In the genomic region with DNA sequence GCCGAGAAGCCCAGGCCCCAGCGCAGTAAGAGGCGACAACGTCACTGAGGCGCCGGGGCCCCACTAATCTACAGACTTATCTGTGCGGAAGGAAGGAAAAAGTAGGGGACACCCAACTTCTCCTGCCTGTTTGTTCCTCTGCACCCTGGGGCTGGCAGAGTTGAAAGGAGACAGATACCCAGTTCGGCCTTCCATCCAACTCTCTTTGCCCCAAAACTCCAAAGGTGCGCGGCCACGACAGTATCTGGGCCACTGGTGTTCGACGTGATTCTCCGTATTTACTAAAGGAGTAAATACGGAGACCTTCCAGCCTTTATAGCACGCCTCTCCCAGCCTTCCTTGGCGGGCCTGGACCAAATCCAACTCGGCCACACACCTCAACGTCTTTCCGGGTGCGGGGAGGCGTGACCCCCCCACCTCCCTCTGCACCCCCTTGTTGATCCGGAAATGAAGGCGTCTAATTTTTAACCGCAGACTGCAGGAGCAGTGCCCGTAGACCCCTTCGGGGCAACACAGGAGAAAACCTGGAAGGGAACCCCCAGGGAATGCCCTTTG, we compare ENCODE assay signal across 8 cellular contexts. TPM values are rescaled to one million over a fixed set of nuclear protein-coding genes. Genes with fewer than 3 reads are reported as not detected.
DNase-seq lines count a peak whose midpoint lies in the region; ATAC-seq and TF ChIP-seq lines count a peak whose summit lies in the region.

No MANE protein-coding gene starts in this region.

- WGBS in esophagus squamous epithelium, 2 donors = 0% methylated on average over 22 to 27 of the region's 27 CpGs

- no peak for TF ChIP-seq CTCF in esophagus squamous epithelium (IDR thresholded peaks at IDR 0.05)
- TF ChIP-seq CTCF in osteoblast (IDR thresholded peaks at IDR 0.05; ENCODE audit: extremely low read depth, low read depth, low read length) = no peak

- no peaks in the 10 kb centered on the region for H3K9me3 ChIP-seq in CD8-positive, alpha-beta memory T cell (ENCODE audit: low read length)
- no peaks in the 10 kb centered on the region for H3K9me3 ChIP-seq in HUES6 (ENCODE audit: control insufficient read depth, insufficient read depth, low read depth, low read length)
- no peaks in the 10 kb centered on the region for H3K9me3 ChIP-seq in esophagus squamous epithelium
- H3K9me3 ChIP-seq in osteoblast (ENCODE audit: low read depth, low read length) = no peaks in the 10 kb centered on the region

- peak overlapping the region; percentile 97 to 99 (median 99) for H3K27ac Mint-ChIP-seq in CD8-positive, alpha-beta memory T cell

- H3K4me1 Mint-ChIP-seq in CD8-positive, alpha-beta memory T cell = peaks cover 50 to 56% (median 53%) of the 10 kb centered on the region in 3 donors

- DNase-seq in CD8-positive, alpha-beta memory T cell = peak; percentile 55 to 84 (median 64)
- peak; percentile 55 for DNase-seq in activated CD4-positive, alpha-beta T cell treated with anti-CD3 and anti-CD28 coated beads, Interleukin-2, amount 50 U/mL, for 1 hour
- no peak for DNase-seq in esophagus squamous epithelium (lab: John Stamatoyannopoulos, UW)
- peak; percentile 81 for DNase-seq in osteoblast (ENCODE audit: insufficient read length, low spot score, missing footprints)
- no peak for DNase-seq in AG08396 (ENCODE audit: low spot score)

- H2AFZ ChIP-seq in osteoblast (ENCODE audit: low read length) = no peak overlapping the region

- no peaks in the 10 kb centered on the region for H3K36me3 ChIP-seq in CD8-positive, alpha-beta memory T cell (ENCODE audit: insufficient read depth, low read length)
- H3K36me3 ChIP-seq in HUES6 (ENCODE audit: control insufficient read depth, insufficient read depth, low read length) = peaks cover 43% of the 10 kb centered on the region
- peaks cover 0 to 15% (median 0%) of the 10 kb centered on the region in 3 donors for H3K36me3 ChIP-seq in esophagus squamous epithelium
- peaks cover 51% of the 10 kb centered on the region for H3K36me3 ChIP-seq in osteoblast (ENCODE audit: insufficient read depth, low read length)

- H3K79me2 ChIP-seq in osteoblast (ENCODE audit: insufficient read depth, low read length) = peaks cover 75% of the 10 kb centered on the region

- peak overlapping the region; percentile 96 for H3K9ac ChIP-seq in HUES6 (ENCODE audit: low read length)

- H3K4me3 Mint-ChIP-seq in CD8-positive, alpha-beta memory T cell = peak overlapping the region; percentile 98 to 100 (median 99)

- peaks cover 0 to 67% (median 8%) of the 10 kb centered on the region in 3 donors for H3K36me3 Mint-ChIP-seq in CD8-positive, alpha-beta memory T cell

- intact Hi-C loops in esophagus squamous epithelium (cut with DNase I) = no loop called here

- POLR2A ChIA-PET in CD8-positive, alpha-beta memory T cell (lab: Charles Lee) = interaction anchor here (1.0 kb wide), 1 partner anchor 28 kb away, joined by 4 read pairs; no protein-coding TSS in a partner anchor

- ATAC-seq in GM21723 (IDR thresholded peaks at IDR 0.05; ENCODE audit: unreplicated experiment) = no peak
- ATAC-seq in HG03196 (IDR thresholded peaks at IDR 0.05; ENCODE audit: unreplicated experiment) = no peak

- H3K27ac ChIP-seq in CD8-positive, alpha-beta memory T cell (ENCODE audit: low read depth, low read length) = peak overlapping the region; percentile 76
- H3K27ac ChIP-seq in HUES6 (ENCODE audit: low read depth, low read length) = peak overlapping the region; percentile 93; the same call in 1 of the 2 replicates
- H3K27ac ChIP-seq in esophagus squamous epithelium = peak overlapping the region; percentile 96 to 100 (median 98)
- H3K27ac ChIP-seq in osteoblast (ENCODE audit: low read depth, low read length) = peak overlapping the region; percentile 94

- H3K27me3 Mint-ChIP-seq in CD8-positive, alpha-beta memory T cell = peaks cover 0 to 2% of the 10 kb centered on the region in 2 donors

- peak in 1 of 4 donors; percentile 3 for TF ChIP-seq POLR2A in esophagus squamous epithelium (IDR thresholded peaks at IDR 0.05)

- CTCF ChIA-PET in CD8-positive, alpha-beta memory T cell (lab: Charles Lee) = interaction anchor here (1.1 to 2.5 kb wide), 7 partner anchors 8 to 273 kb away, joined by 3 to 7 read pairs (median 4); no protein-coding TSS in a partner anchor

- peak overlapping the region; percentile 99 for H3K4me3 ChIP-seq in CD8-positive, alpha-beta memory T cell (ENCODE audit: low read length)
- H3K4me3 ChIP-seq in HUES6 (ENCODE audit: low read depth, low read length) = peak overlapping the region; percentile 78
- H3K4me3 ChIP-seq in esophagus squamous epithelium = peak overlapping the region; percentile 74 to 92 (median 88)
- peak overlapping the region; percentile 97 for H3K4me3 ChIP-seq in osteoblast (ENCODE audit: insufficient read depth, low read length)

- peaks cover 58% of the 10 kb centered on the region for H4K20me1 ChIP-seq in osteoblast (ENCODE audit: insufficient read depth, low read length)

- peaks cover 42% of the 10 kb centered on the region for H3K4me1 ChIP-seq in CD8-positive, alpha-beta memory T cell (ENCODE audit: insufficient read depth, low read length)
- H3K4me1 ChIP-seq in HUES6 (ENCODE audit: control insufficient read depth, insufficient read depth, low read length) (peaks cover 42% of the 10 kb centered on the region), esophagus squamous epithelium (peaks cover 25 to 82% (median 39%) of the 10 kb centered on the region in 3 donors), osteoblast (ENCODE audit: insufficient read depth, low read length) (peaks cover 39% of the 10 kb centered on the region)

- no peaks in the 10 kb centered on the region for H3K27me3 ChIP-seq in CD8-positive, alpha-beta memory T cell (ENCODE audit: insufficient read depth, low read length, poor library complexity, severe bottlenecking)
- H3K27me3 ChIP-seq in HUES6 (ENCODE audit: control insufficient read depth, insufficient read depth, low read length) = no peaks in the 10 kb centered on the region
- H3K27me3 ChIP-seq in esophagus squamous epithelium = no peaks in the 10 kb centered on the region
- no peaks in the 10 kb centered on the region for H3K27me3 ChIP-seq in osteoblast (ENCODE audit: insufficient read depth, low read length)

- peak overlapping the region; percentile 87 for H3K4me2 ChIP-seq in osteoblast (ENCODE audit: insufficient read depth, low read length)

- no peaks in the 10 kb centered on the region for H3K9me3 Mint-ChIP-seq in CD8-positive, alpha-beta memory T cell

RNA-seq across cellular contexts. Expression of a gene that starts 1.6 kb away (rescaled TPM):
- total RNA-seq in CD8-positive, alpha-beta memory T cell = 10 to 100 TPM; 23.3 TPM
- polyA plus RNA-seq in CD8-positive, alpha-beta memory T cell = 7.0 TPM
- total RNA-seq in esophagus squamous epithelium = 10 to 100 TPM in 2 of 4 donors, 1 to 10 TPM in 2; 4.2 to 26.5 (median 9.0) TPM
- total RNA-seq in osteoblast = 76.0 and 81.6 TPM in 2 replicates

Comparison
In these comparisons a context has a peak if more than half of its experiments do, and no peak if none do; other contexts are left out.
1. DNase-seq: peak in CD8-positive, alpha-beta memory T cell (5 of 5), activated CD4-positive, alpha-beta T cell treated with anti-CD3 and anti-CD28 coated beads, Interleukin-2, amount 50 U/mL, for 1 hour (single experiment) and osteoblast (single experiment); none in esophagus squamous epithelium (single experiment) and AG08396 (single experiment).
2. Peak in every context shown above with its lines, with median percentiles within 50 percentile points of each other: H3K27ac ChIP-seq and H3K4me3 ChIP-seq.